ENCODE assay signal across 10 cellular contexts in the genomic region with DNA sequence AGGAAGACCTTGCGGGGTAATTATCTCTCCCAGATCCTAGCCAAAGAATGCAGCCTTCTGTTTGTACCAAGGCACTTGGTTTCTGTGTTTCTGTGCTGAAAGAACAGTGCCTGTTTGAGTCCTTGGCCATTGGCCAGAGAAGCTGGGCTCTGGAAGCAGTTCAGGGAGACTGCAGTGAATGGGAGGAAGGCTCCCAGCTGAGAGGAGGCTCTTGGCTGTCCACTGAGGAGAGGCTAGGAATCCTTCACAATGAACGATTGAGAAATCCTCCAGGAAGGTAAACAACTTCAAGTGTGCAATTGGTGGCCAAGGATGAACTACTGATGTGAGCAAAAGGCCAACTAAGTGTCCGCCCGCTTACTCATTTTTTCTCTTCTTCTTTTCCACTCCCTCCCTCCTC.
DNase-seq lines count a peak whose midpoint lies in the region; ATAC-seq and TF ChIP-seq lines count a peak whose summit lies in the region.
"Had no signal": no experiment of that assay in that cellular context is flagged by ENCODE, and none has a peak within 500 bp of the region (broad histone marks: within the 10 kb centered on the region; RNA-seq: fewer than 3 reads in every experiment).

No MANE protein-coding gene starts in this region.

- TF ChIP-seq RAD21 in IMR-90 (IDR thresholded peaks at IDR 0.05; ENCODE audit: low read length): no peak

- H3K23ac ChIP-seq in IMR-90 (ENCODE audit: low read depth, low read length): no peak overlapping the region

- no peak for ATAC-seq in IMR-90 (ENCODE audit: low read depth)
- no peak for ATAC-seq in HG03342 (IDR thresholded peaks at IDR 0.05; ENCODE audit: unreplicated experiment)
- ATAC-seq in T-cell (replicated peaks in 1 of 4): no peak
- ATAC-seq: natural killer cell had no signal

- H3K36me3 Mint-ChIP-seq in activated CD4-positive, alpha-beta memory T cell treated with anti-CD3 and anti-CD28 coated beads for 36 hours: no peaks in the 10 kb centered on the region
- H3K36me3 Mint-ChIP-seq in T-cell: no peaks in the 10 kb centered on the region
- H3K36me3 Mint-ChIP-seq: natural killer cell had no signal

- H3K36me3 ChIP-seq in IMR-90 (ENCODE audit: control insufficient read depth, insufficient read depth, low read length) (no peaks in the 10 kb centered on the region), cardiac muscle cell (no peaks in the 10 kb centered on the region)

- no peak overlapping the region for H3K56ac ChIP-seq in IMR-90 (ENCODE audit: extremely low read depth, insufficient read depth, low read length)

- in situ Hi-C loops in IMR-90 (cut with MboI; ENCODE audit: low sequenced_read_pairs): no loop called here

- H3K4me1 ChIP-seq in IMR-90 (ENCODE audit: control insufficient read depth, insufficient read depth, low read length) (no peaks in the 10 kb centered on the region), cardiac muscle cell (ENCODE audit: low read depth) (no peaks in the 10 kb centered on the region)

- no peak overlapping the region for H3K4ac ChIP-seq in IMR-90 (ENCODE audit: low read depth, low read length)

- no peak overlapping the region for H2BK15ac ChIP-seq in IMR-90 (ENCODE audit: low read depth, low read length)

- no peak overlapping the region for H2BK5ac ChIP-seq in IMR-90 (ENCODE audit: low read depth, low read length, poor library complexity, severe bottlenecking)

- H3K27me3 ChIP-seq in IMR-90 (ENCODE audit: control insufficient read depth, insufficient read depth, low read length): no peaks in the 10 kb centered on the region
- no peaks in the 10 kb centered on the region for H3K27me3 ChIP-seq in cardiac muscle cell

- no peak overlapping the region for H2AK9ac ChIP-seq in IMR-90 (replicated peaks; ENCODE audit: low read depth, low read length, poor library complexity)

- TF ChIP-seq POLR2A in IMR-90 (IDR thresholded peaks at IDR 0.05; ENCODE audit: low read depth, low read length): no peak

- intact Hi-C loops in IMR-90 (cut with micrococcal nuclease): no loop called here
- intact Hi-C loops in activated CD4-positive, alpha-beta memory T cell treated with anti-CD3 and anti-CD28 coated beads for 36 hours (cut with micrococcal nuclease): no loop called here

- no peak overlapping the region for H2BK20ac ChIP-seq in IMR-90 (ENCODE audit: low read depth, low read length)

- no peak overlapping the region for H3K4me3 ChIP-seq in IMR-90 (ENCODE audit: insufficient read depth, low read depth, low read length)
- no peak overlapping the region for H3K4me3 ChIP-seq in cardiac muscle cell
- H3K4me3 ChIP-seq: SK-N-MC had no signal

- H4K5ac ChIP-seq in IMR-90 (ENCODE audit: low read depth, low read length): no peak overlapping the region

- H4K20me1 ChIP-seq in IMR-90 (ENCODE audit: insufficient read depth, low read length): no peaks in the 10 kb centered on the region

- DNase-seq in IMR-90 (peak; percentile 1), amniotic epithelial cell (ENCODE audit: low read depth) (peak; percentile 57), cardiac muscle cell (ENCODE audit: low read depth in 1 of 2, low spot score in 1 of 2) (peak; percentile 27 to 96), pons (ENCODE audit: low spot score) (peak; percentile 97), T-cell (no peak)
- DNase-seq in activated CD4-positive, alpha-beta T cell treated with anti-CD3 and anti-CD28 coated beads for 4 hours: no peak
- no peak for DNase-seq in activated CD4-positive, alpha-beta memory T cell treated with anti-CD3 and anti-CD28 coated beads for 36 hours
- DNase-seq: natural killer cell had no signal

- CTCF ChIA-PET in IMR-90 (lab: Yijun Ruan, JAX): no interaction called here
- CTCF ChIA-PET in activated CD4-positive, alpha-beta memory T cell treated with anti-CD3 and anti-CD28 coated beads for 36 hours (lab: Charles Lee): no interaction called here
- CTCF ChIA-PET in T-cell (lab: Charles Lee): no interaction called here

- BruUV-seq in IMR-90 (replicated peaks; lab: Mats Ljungman, UMichigan): no TSS peak

- TF ChIP-seq CTCF in IMR-90 (conservative IDR thresholded peaks at IDR 0.05; ENCODE audit: low read depth, low read length) (no peak), cardiac muscle cell (IDR thresholded peaks at IDR 0.05; ENCODE audit: low read depth, low read length) (no peak)

- H3K9me3 ChIP-seq in IMR-90 (ENCODE audit: control insufficient read depth, insufficient read depth, low read length): no peaks in the 10 kb centered on the region
- H3K9me3 ChIP-seq in cardiac muscle cell (ENCODE audit: low read depth): no peaks in the 10 kb centered on the region

- H2AK5ac ChIP-seq in IMR-90 (ENCODE audit: low read depth, low read length): no peak overlapping the region

- no peak overlapping the region for H3K18ac ChIP-seq in IMR-90 (ENCODE audit: low read depth, low read length)

- no peak overlapping the region for H2BK120ac ChIP-seq in IMR-90 (ENCODE audit: low read depth, low read length)

- H4K91ac ChIP-seq in IMR-90 (ENCODE audit: insufficient read depth, low read depth, low read length): no peak overlapping the region

- H3K9me3 Mint-ChIP-seq in activated CD4-positive, alpha-beta memory T cell treated with anti-CD3 and anti-CD28 coated beads for 36 hours: no peaks in the 10 kb centered on the region
- H3K9me3 Mint-ChIP-seq in T-cell: no peaks in the 10 kb centered on the region

- no peak overlapping the region for H3K14ac ChIP-seq in IMR-90 (replicated peaks; ENCODE audit: low read depth, low read length)

- H2AFZ ChIP-seq in IMR-90 (replicated peaks; ENCODE audit: low read length, poor library complexity): no peak overlapping the region

- no peaks in the 10 kb centered on the region for H3K4me1 Mint-ChIP-seq in activated CD4-positive, alpha-beta memory T cell treated with anti-CD3 and anti-CD28 coated beads for 36 hours (ENCODE audit: low read depth)
- no peaks in the 10 kb centered on the region for H3K4me1 Mint-ChIP-seq in T-cell

- no peaks in the 10 kb centered on the region for H3K9me1 ChIP-seq in IMR-90 (ENCODE audit: insufficient read depth, low read length)

- dilution Hi-C loops in IMR-90 (cut with HindIII; ENCODE audit: low sequenced_read_pairs, unreplicated experiment): no loop called here

- H3K27ac ChIP-seq in IMR-90 (ENCODE audit: insufficient read depth, low read length) (no peak overlapping the region), cardiac muscle cell (no peak overlapping the region)
- H3K27ac ChIP-seq: SK-N-MC had no signal

- H4K8ac ChIP-seq in IMR-90 (ENCODE audit: low read depth in 2 of 2, low read length in 2 of 2): no peak overlapping the region

- POLR2A ChIA-PET in IMR-90 (lab: Charles Lee; ENCODE audit: unreplicated experiment): no interaction called here
- POLR2A ChIA-PET in activated CD4-positive, alpha-beta memory T cell treated with anti-CD3 and anti-CD28 coated beads for 36 hours (lab: Charles Lee): no interaction called here
- POLR2A ChIA-PET in T-cell (lab: Charles Lee): no interaction called here

- H3K4me2 ChIP-seq in IMR-90 (ENCODE audit: low read depth, low read length): no peak overlapping the region

- H3K4me3 Mint-ChIP-seq in activated CD4-positive, alpha-beta memory T cell treated with anti-CD3 and anti-CD28 coated beads for 36 hours: no peak overlapping the region
- H3K4me3 Mint-ChIP-seq in T-cell: no peak overlapping the region
- H3K4me3 Mint-ChIP-seq: natural killer cell had no signal

- H3K27me3 Mint-ChIP-seq in activated CD4-positive, alpha-beta memory T cell treated with anti-CD3 and anti-CD28 coated beads for 36 hours: peaks cover 4% of the 10 kb centered on the region
- H3K27me3 Mint-ChIP-seq in T-cell: peaks cover 13 to 16% of the 10 kb centered on the region in 2 donors

- no peaks in the 10 kb centered on the region for H3K79me1 ChIP-seq in IMR-90 (ENCODE audit: low read depth in 1 of 2, low read length in 2 of 2)

- 56% methylated on average over 3 of the region's 4 CpGs; no CpG with 5 or more reads in 1 of the 2 experiments for WGBS in IMR-90 (ENCODE audit: extremely low coverage in 2 of 2, insufficient read length in 1 of 2), 2 experiments

- H3K27ac Mint-ChIP-seq in activated CD4-positive, alpha-beta memory T cell treated with anti-CD3 and anti-CD28 coated beads for 36 hours: no peak overlapping the region
- no peak overlapping the region for H3K27ac Mint-ChIP-seq in T-cell

- H3K9ac ChIP-seq in IMR-90 (ENCODE audit: low read depth, low read length): no peak overlapping the region

TF ChIP-seq in IMR-90, 13 proteins besides CTCF, POLR2A, EP300 and RAD21:
- no peak for TF ChIP-seq FOS (IDR thresholded peaks at IDR 0.05; ENCODE audit: low read depth, low read length)
- TF ChIP-seq MAZ (IDR thresholded peaks at IDR 0.05; ENCODE audit: borderline replicate concordance, low read depth, low read length): no peak
- TF ChIP-seq, protein P1, sequence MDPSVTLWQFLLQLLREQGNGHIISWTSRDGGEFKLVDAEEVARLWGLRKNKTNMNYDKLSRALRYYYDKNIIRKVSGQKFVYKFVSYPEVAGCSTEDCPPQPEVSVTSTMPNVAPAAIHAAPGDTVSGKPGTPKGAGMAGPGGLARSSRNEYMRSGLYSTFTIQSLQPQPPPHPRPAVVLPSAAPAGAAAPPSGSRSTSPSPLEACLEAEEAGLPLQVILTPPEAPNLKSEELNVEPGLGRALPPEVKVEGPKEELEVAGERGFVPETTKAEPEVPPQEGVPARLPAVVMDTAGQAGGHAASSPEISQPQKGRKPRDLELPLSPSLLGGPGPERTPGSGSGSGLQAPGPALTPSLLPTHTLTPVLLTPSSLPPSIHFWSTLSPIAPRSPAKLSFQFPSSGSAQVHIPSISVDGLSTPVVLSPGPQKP (IDR thresholded peaks at IDR 0.05; ENCODE audit: borderline replicate concordance, low read depth, low read length): no peak
- TF ChIP-seq NFE2L2 (IDR thresholded peaks at IDR 0.05; ENCODE audit: low read depth, low read length): no peak
- no peak for TF ChIP-seq CEBPB (IDR thresholded peaks at IDR 0.05; ENCODE audit: low read depth, low read length)
- TF ChIP-seq RFX5 (IDR thresholded peaks at IDR 0.05; ENCODE audit: low read depth, low read length): no peak
TF ChIP-seq in IMR-90: peak in this region for 0.

Comparison
In these comparisons a context has a peak if more than half of its experiments do, and no peak if none do; other contexts are left out.
1. DNase-seq: peak in IMR-90 (single experiment), amniotic epithelial cell (single experiment), cardiac muscle cell (2 of 2) and pons (single experiment); none in activated CD4-positive, alpha-beta T cell treated with anti-CD3 and anti-CD28 coated beads for 4 hours (0 of 2), activated CD4-positive, alpha-beta memory T cell treated with anti-CD3 and anti-CD28 coated beads for 36 hours (single experiment) and T-cell (0 of 34).